8 cellular contexts compared by ENCODE assay signal in the genomic region with DNA sequence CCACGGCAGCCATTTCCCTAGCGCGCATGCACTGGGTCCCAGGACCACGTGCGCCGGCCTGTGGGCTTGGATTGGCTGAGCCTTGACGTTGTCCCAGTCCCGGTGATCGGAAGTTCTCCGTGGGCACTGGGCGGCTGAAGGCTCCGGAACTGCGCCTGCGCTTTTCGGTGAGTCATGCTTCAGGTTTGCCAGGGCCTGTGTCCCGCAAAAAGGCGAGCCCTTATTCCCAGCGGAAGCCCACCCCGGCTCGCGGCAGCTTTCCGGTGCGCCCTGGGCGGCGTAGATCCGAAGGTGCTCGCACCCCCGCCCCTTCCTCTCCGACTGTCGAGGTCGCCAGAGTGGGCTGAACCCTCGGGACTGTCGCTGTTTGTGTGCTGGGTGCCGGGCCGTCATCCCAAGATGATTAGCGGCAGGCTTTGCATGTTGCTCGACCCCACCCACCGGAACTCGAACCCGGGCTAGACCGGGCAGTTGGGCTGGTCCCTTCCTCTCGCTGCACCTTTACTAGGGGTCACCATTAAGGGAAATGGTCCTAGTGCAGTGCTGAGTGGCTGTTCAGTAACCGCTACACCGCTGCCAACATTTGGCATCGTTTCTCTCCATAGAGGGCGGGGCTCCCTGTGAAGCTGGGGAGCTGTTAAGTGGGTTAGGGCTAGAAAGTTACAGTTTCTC. TPM values are rescaled to one million over a fixed set of nuclear protein-coding genes. Genes with fewer than 3 reads are reported as not detected.
DNase-seq lines count a peak whose midpoint lies in the region; ATAC-seq and TF ChIP-seq lines count a peak whose summit lies in the region.

A gene with protein sequence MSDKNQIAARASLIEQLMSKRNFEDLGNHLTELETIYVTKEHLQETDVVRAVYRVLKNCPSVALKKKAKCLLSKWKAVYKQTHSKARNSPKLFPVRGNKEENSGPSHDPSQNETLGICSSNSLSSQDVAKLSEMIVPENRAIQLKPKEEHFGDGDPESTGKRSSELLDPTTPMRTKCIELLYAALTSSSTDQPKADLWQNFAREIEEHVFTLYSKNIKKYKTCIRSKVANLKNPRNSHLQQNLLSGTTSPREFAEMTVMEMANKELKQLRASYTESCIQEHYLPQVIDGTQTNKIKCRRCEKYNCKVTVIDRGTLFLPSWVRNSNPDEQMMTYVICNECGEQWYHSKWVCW (plus strand): TSS at position 120 of the 672 bp plus-strand sequence. CDS start 9,368 bp downstream, outside the sequence.

- H3K27me3 ChIP-seq in vagina = no peaks in the 10 kb centered on the region

- no peak for TF ChIP-seq CTCF in vagina (IDR thresholded peaks at IDR 0.05)

- DNase-seq in NCI-H1930 (lab: John Stamatoyannopoulos, UW) (peak; percentile 87 to 89), T-helper 9 cell (peak; percentile 96), astrocyte of the hippocampus (ENCODE audit: low read depth, low spot score) (peak; percentile 98), hepatic stellate cell (ENCODE audit: low spot score) (peak; percentile 95), putamen (ENCODE audit: low spot score) (peak; percentile 91), vagina (ENCODE audit: extremely low spot score in 2 of 2) (peak in 1 of 2 donors; percentile 98)

- ATAC-seq in GM18508 (IDR thresholded peaks at IDR 0.05; ENCODE audit: insufficient read depth, unreplicated experiment) (peak; percentile 88), HG02973 (IDR thresholded peaks at IDR 0.05; ENCODE audit: unreplicated experiment) (peak; percentile 96)

- peaks cover 15% of the 10 kb centered on the region for H3K4me1 ChIP-seq in vagina

- no peaks in the 10 kb centered on the region for H3K9me3 ChIP-seq in vagina

- H3K4me3 ChIP-seq in vagina = peak within 1 kb of the TSS; percentile 64 to 76

- peak within 1 kb of the TSS; percentile 80 for H3K27ac ChIP-seq in vagina

- intact Hi-C loops in vagina (cut with DNase I) = no loop called here

- H3K36me3 ChIP-seq in vagina = no peaks in the 10 kb centered on the region

- TF ChIP-seq POLR2A in vagina (IDR thresholded peaks at IDR 0.05) = peak in 1 of 2 donors; percentile 70

RNA-seq across cellular contexts. Expression of the gene that starts here (rescaled TPM):
- 3.2 TPM for total RNA-seq in vagina
